In genomic region chr5:120690621-120691407, GRCh38 we compare ENCODE assay signal across 19 cellular contexts.
"Had no signal": no experiment of that assay in that cellular context is flagged by ENCODE, and none has a peak within 500 bp of the region (broad histone marks: within the 10 kb centered on the region; RNA-seq: fewer than 3 reads in every experiment).

No MANE protein-coding gene starts in this region.

- H3K27me3 ChIP-seq: ascending aorta, gastroesophageal sphincter, right atrium auricular region, tibial nerve had no signal

- ATAC-seq: activated CD4-positive, alpha-beta T cell treated with anti-CD3 and anti-CD28 coated beads for 36 hours; gastroesophageal sphincter; left cardiac atrium; naive thymus-derived CD8-positive, alpha-beta T cell; T-cell had no signal

- H3K27ac ChIP-seq: ascending aorta, gastroesophageal sphincter, right atrium auricular region, skin epidermis, tibial nerve had no signal

- H3K4me3 ChIP-seq: ascending aorta, gastroesophageal sphincter, lung, right atrium auricular region, skin epidermis, tibial nerve had no signal

- H3K36me3 ChIP-seq: right atrium auricular region, tibial nerve had no signal

- H3K4me1 ChIP-seq: ascending aorta, gastroesophageal sphincter, right atrium auricular region, tibial nerve had no signal

- H3K9me3 ChIP-seq: ascending aorta, gastroesophageal sphincter, right atrium auricular region, tibial nerve had no signal

- DNase-seq: activated CD4-positive, alpha-beta memory T cell treated with anti-CD3 and anti-CD28 coated beads for 36 hours; activated CD4-positive, alpha-beta T cell treated with anti-CD3 and anti-CD28 coated beads for 36 hours; activated naive CD4-positive, alpha-beta T cell treated with anti-CD3 and anti-CD28 coated beads, Interleukin-2, amount 10 ng/mL, durations not matched to agents 7 days and 5 days; activated T-cell treated with anti-CD3 and anti-CD28 coated beads, Interleukin-2, amount 50 U/mL, for 24 hours; left cardiac atrium; naive thymus-derived CD8-positive, alpha-beta T cell; posterior cingulate gyrus; stimulated activated CD4-positive, alpha-beta T cell treated with anti-CD3 and anti-CD28 coated beads, Interleukin-15, amount 100 ng/mL, for 24 hours; stimulated activated CD4-positive, alpha-beta T cell treated with anti-CD3 and anti-CD28 coated beads, Interleukin-4, amount 100 ng/mL, for 1 hour; stimulated activated naive CD4-positive, alpha-beta T cell; substantia nigra; T-cell; T-helper 9 cell had no signal
